In genomic region chr3:186342197-186342596, GRCh38 we compare ENCODE assay signal across 17 cellular contexts. TPM values are rescaled to one million over a fixed set of nuclear protein-coding genes. Genes with fewer than 3 reads are reported as not detected.
DNase-seq lines count a peak whose midpoint lies in the region; ATAC-seq, FAIRE-seq and TF ChIP-seq lines count a peak whose summit lies in the region.
"Had no signal": no experiment of that assay in that cellular context is flagged by ENCODE, and none has a peak within 500 bp of the region (broad histone marks: within the 10 kb centered on the region; RNA-seq: fewer than 3 reads in every experiment).

No MANE protein-coding gene starts in this region.

- CTCF ChIA-PET in HepG2 (lab: Yijun Ruan, JAX; ENCODE audit: low intra/inter-chr PET ratio, low total read pairs) (no interaction called here), activated B cell treated with CpG ODN at 0.5 μM for 24 hours (lab: Charles Lee) (no interaction called here)

- ATAC-seq in right lobe of liver, result peak; percentile 36 to 75 (median 52)
- no peak for ATAC-seq in HepG2
- ATAC-seq in HG03432 (IDR thresholded peaks at IDR 0.05; ENCODE audit: unreplicated experiment), result peak; percentile 56
- peak; percentile 66 for ATAC-seq in activated B cell treated with CpG ODN at 0.5 μM for 24 hours (ENCODE audit: low read depth)

- WGBS in right lobe of liver (ENCODE audit: insufficient coverage, low coverage, low lambda C conversion rate, missing lambda C conversion rate), result 46% methylated on average over 5 of the region's 5 CpGs
- 78% methylated on average over 5 of the region's 5 CpGs for WGBS in HepG2 (ENCODE audit: low lambda C conversion rate)

- H3K27ac Mint-ChIP-seq in activated B cell treated with CpG ODN at 0.5 μM for 24 hours (peak overlapping the region; percentile 72), type B pancreatic cell (no peak overlapping the region)
- H3K27ac Mint-ChIP-seq: activated naive CD8-positive, alpha-beta T cell treated with anti-CD3 and anti-CD28 coated beads, Interleukin-2, amount 10 ng/mL, durations not matched to agents 7 days and 5 days had no signal

- intact Hi-C loops in right lobe of liver (cut with DNase I) (no loop called here), HepG2 (cut with micrococcal nuclease; ENCODE audit: unreplicated experiment) (no loop called here), activated B cell treated with CpG ODN at 0.5 μM for 24 hours (cut with micrococcal nuclease) (loop anchor here (5.0 to 10.0 kb wide), 2 partner anchors 190 to 463 kb away; partner anchors contain the start of gene RFC4)

- BruUV-seq in HepG2 (replicated peaks; lab: Mats Ljungman, UMichigan), result no TSS peak

- H3K79me2 ChIP-seq in HepG2 (ENCODE audit: insufficient read depth, low read length), result no peaks in the 10 kb centered on the region

- no peaks in the 10 kb centered on the region for H3K27me3 Mint-ChIP-seq in activated B cell treated with CpG ODN at 0.5 μM for 24 hours
- H3K27me3 Mint-ChIP-seq in type B pancreatic cell, result peaks cover 8% of the 10 kb centered on the region

- H3K4me2 ChIP-seq in HepG2 (ENCODE audit: low read depth, low read length), result no peak overlapping the region

- H3K4me3 ChIP-seq in right lobe of liver (no peak overlapping the region), HepG2 (replicated peaks in 1 of 3; ENCODE audit: insufficient read depth in 1 of 3, low read depth in 2 of 3, low read length in 3 of 3) (no peak overlapping the region)
- H3K4me3 ChIP-seq: spleen had no signal

- no peak for TF ChIP-seq RAD21 in HepG2 (CRISPR knock-in tag; IDR thresholded peaks at IDR 0.05)

- TF ChIP-seq EP300 in HepG2 (IDR thresholded peaks at IDR 0.05; ENCODE audit: low read depth in 2 of 2, low read length in 2 of 2) (no peak), HepG2 (CRISPR knock-in tag; IDR thresholded peaks at IDR 0.05; ENCODE audit: borderline replicate concordance) (no peak)

- no peaks in the 10 kb centered on the region for H3K9me3 ChIP-seq in right lobe of liver
- no peaks in the 10 kb centered on the region for H3K9me3 ChIP-seq in HepG2 (ENCODE audit: low read length)
- H3K9me3 ChIP-seq: spleen had no signal

- no peak overlapping the region for H3K27ac ChIP-seq in right lobe of liver
- H3K27ac ChIP-seq in HepG2 (ENCODE audit: extremely low read length, insufficient read depth, low read length), result no peak overlapping the region

- in situ Hi-C loops in HepG2 (cut with HindIII; ENCODE audit: extremely low pct_ligation_motif_present, low pct_unique_long_range_greater_than_20kb), result no loop called here

- H3K36me3 ChIP-seq in right lobe of liver (no peaks in the 10 kb centered on the region), HepG2 (replicated peaks in 1 of 2; ENCODE audit: control insufficient read depth in 1 of 2, insufficient read depth in 2 of 2, low read length in 2 of 2) (no peaks in the 10 kb centered on the region)
- H3K36me3 ChIP-seq: spleen had no signal

- H3K4me1 Mint-ChIP-seq in activated B cell treated with CpG ODN at 0.5 μM for 24 hours (peaks cover 54% of the 10 kb centered on the region), type B pancreatic cell (ENCODE audit: unreplicated experiment) (no peaks in the 10 kb centered on the region)

- FAIRE-seq in HepG2 (lab: Jason Lieb, UNC) (no peak), GM12892 (lab: Jason Lieb, UNC) (no peak)
- FAIRE-seq: D721Med, GM19239 had no signal

- H3K9ac ChIP-seq in HepG2 (ENCODE audit: insufficient read depth, low read depth, low read length), result no peak overlapping the region

- POLR2A ChIA-PET in HepG2 (lab: Yijun Ruan, JAX) (no interaction called here), activated B cell treated with CpG ODN at 0.5 μM for 24 hours (lab: Charles Lee) (interaction anchor here (1.0 kb wide), 1 partner anchor 404 kb away, joined by 3 read pairs; the partner anchor contains the start of gene TRA2B)

- H3K9me3 Mint-ChIP-seq in activated B cell treated with CpG ODN at 0.5 μM for 24 hours (peaks cover 2% of the 10 kb centered on the region), type B pancreatic cell (no peaks in the 10 kb centered on the region)

- H3K36me3 Mint-ChIP-seq in activated B cell treated with CpG ODN at 0.5 μM for 24 hours (ENCODE audit: low read depth) (no peaks in the 10 kb centered on the region), type B pancreatic cell (no peaks in the 10 kb centered on the region)

- no peak for TF ChIP-seq POLR2A in right lobe of liver (IDR thresholded peaks at IDR 0.05)
- no peak for TF ChIP-seq POLR2A in HepG2 (IDR thresholded peaks at IDR 0.05; ENCODE audit: insufficient read depth in 1 of 2, low read depth in 2 of 2, low read length in 2 of 2)
- no peak for TF ChIP-seq POLR2A in GM12892 (IDR thresholded peaks at IDR 0.05; ENCODE audit: low read depth, low read length)

- no peak for DNase-seq in right lobe of liver
- no peak for DNase-seq in HepG2 (ENCODE audit: low spot score)
- no peak for DNase-seq in activated B cell treated with CpG ODN at 0.5 μM for 24 hours
- DNase-seq in nucleus accumbens (lab: John Stamatoyannopoulos, UW), result no peak
- no peak for DNase-seq in GM12892 (ENCODE audit: insufficient read length)
- DNase-seq in type B pancreatic cell (ENCODE audit: extremely low spot score, unreplicated experiment), result no peak
- no peak for DNase-seq in NCI-H510A (lab: John Stamatoyannopoulos, UW)
- DNase-seq: activated CD8-positive, alpha-beta memory T cell treated with anti-CD3 and anti-CD28 coated beads, Interleukin-2, amount 50 U/mL, for 4 hours; activated naive CD8-positive, alpha-beta T cell treated with anti-CD3 and anti-CD28 coated beads, Interleukin-2, amount 10 ng/mL, durations not matched to agents 7 days and 5 days; cerebellar nuclear complex; NCI-H1694; NCI-H69; SHP77; spleen had no signal

- H3K4me1 ChIP-seq in right lobe of liver (no peaks in the 10 kb centered on the region), HepG2 (ENCODE audit: insufficient read depth, low read length) (no peaks in the 10 kb centered on the region)

- H3K4me3 Mint-ChIP-seq in activated B cell treated with CpG ODN at 0.5 μM for 24 hours (no peak overlapping the region), type B pancreatic cell (no peak overlapping the region)
- H3K4me3 Mint-ChIP-seq: activated naive CD8-positive, alpha-beta T cell treated with anti-CD3 and anti-CD28 coated beads, Interleukin-2, amount 10 ng/mL, durations not matched to agents 7 days and 5 days had no signal

- no peak for TF ChIP-seq CTCF in right lobe of liver (IDR thresholded peaks at IDR 0.05)
- no peak for TF ChIP-seq CTCF in HepG2 (CRISPR knock-in tag; IDR thresholded peaks at IDR 0.05)
- no peak for TF ChIP-seq CTCF in activated B cell treated with CpG ODN at 0.5 μM for 24 hours (IDR thresholded peaks at IDR 0.05)
- TF ChIP-seq CTCF in type B pancreatic cell (conservative IDR thresholded peaks at IDR 0.05), result no peak

- H4K20me1 ChIP-seq in HepG2 (ENCODE audit: insufficient read depth, low read length), result no peaks in the 10 kb centered on the region

- no peak overlapping the region for H2AFZ ChIP-seq in HepG2 (ENCODE audit: low read length)

- H3K27me3 ChIP-seq in right lobe of liver (no peaks in the 10 kb centered on the region), HepG2 (ENCODE audit: control insufficient read depth in 1 of 2, insufficient read depth in 2 of 2, low read length in 2 of 2) (no peaks in the 10 kb centered on the region; a peak in 1 of 5 replicates)
- H3K27me3 ChIP-seq: spleen had no signal

TF ChIP-seq in HepG2, 621 proteins besides CTCF, POLR2A, EP300 and RAD21 (continues in another document):
- no peak for TF ChIP-seq NCOA5 (CRISPR knock-in tag; IDR thresholded peaks at IDR 0.05)
- no peak for TF ChIP-seq ETS1 (CRISPR knock-in tag; IDR thresholded peaks at IDR 0.05)
- TF ChIP-seq TAF15 (IDR thresholded peaks at IDR 0.05; ENCODE audit: low read depth, low read length, poor library complexity, severe bottlenecking), result no peak

RNA-seq across cellular contexts. Expression of gene DGKG, which starts 19.8 kb away (rescaled TPM):
- 1 to 10 TPM; 1.5 to 3.6 (median 2.0) TPM for total RNA-seq in right lobe of liver
- 6.2 and 10.2 TPM in 2 replicates for total RNA-seq in HepG2 (2016; rRNA removed; fragmentation: Illumina TruSeq; extraction: Trizol)
- 7.1 TPM in 2 replicates for total RNA-seq in HepG2 (2016; cell fraction: cytosol; rRNA removed; fragmentation: Illumina TruSeq; extraction: Trizol; ENCODE audit: low read depth)
- 6.5 and 10.7 TPM in 2 replicates for total RNA-seq in HepG2 (2016; cell fraction: insoluble cytoplasmic fraction; rRNA removed; fragmentation: Illumina TruSeq; extraction: Trizol)
- total RNA-seq in HepG2 (2016; cell fraction: membrane; rRNA removed; fragmentation: Illumina TruSeq; extraction: Trizol), result 7.4 and 9.0 TPM in 2 replicates
- total RNA-seq in HepG2 (2016; cell fraction: nucleus; rRNA removed; fragmentation: Illumina TruSeq; extraction: Trizol), result 6.0 and 6.2 TPM in 2 replicates
- polyA plus RNA-seq in HepG2 (2011; rRNA removed), result 3.1 and 3.8 TPM in 2 replicates
- polyA plus RNA-seq in HepG2 (2011; cell fraction: cytosol; rRNA removed), result 3.0 and 3.5 TPM in 2 replicates
- 2.5 and 3.9 TPM in 2 replicates for polyA plus RNA-seq in HepG2 (2011; cell fraction: nucleus; rRNA removed)
- polyA plus RNA-seq in HepG2 (2012), result 3.7 and 6.9 TPM in 2 replicates
- 2.6 and 3.2 TPM in 2 replicates for polyA plus RNA-seq in HepG2 (2016; cell fraction: cytosol; fragmentation: Illumina TruSeq; extraction: Trizol; ENCODE audit: low read depth)
- 7.5 and 8.9 TPM in 2 replicates for polyA plus RNA-seq in HepG2 (2016; cell fraction: insoluble cytoplasmic fraction; fragmentation: Illumina TruSeq; extraction: Trizol; ENCODE audit: low read depth)
- polyA plus RNA-seq in HepG2 (2016; cell fraction: membrane; fragmentation: Illumina TruSeq; extraction: Trizol; ENCODE audit: low read depth), result 4.2 and 5.5 TPM in 2 replicates
- polyA plus RNA-seq in HepG2 (2016; cell fraction: nucleus; fragmentation: Illumina TruSeq; extraction: Trizol; ENCODE audit: insufficient read depth, low read depth), result 2.1 and 4.9 TPM in 2 replicates
- 6.4 TPM in 1 of 2 replicates, not detected in the other for polyA minus RNA-seq in HepG2 (2011; rRNA and poly(A)+ RNA removed; ENCODE audit: low replicate concordance)
- polyA minus RNA-seq in HepG2 (2011; cell fraction: cytosol; rRNA and poly(A)+ RNA removed), result 3.3 and 4.8 TPM in 2 replicates
- 9.3 and 13.4 TPM in 2 replicates for polyA minus RNA-seq in HepG2 (2011; cell fraction: nucleus; rRNA and poly(A)+ RNA removed)
- total RNA-seq in activated B cell treated with CpG ODN at 0.5 μM for 24 hours, result 3.9 and 4.2 TPM in 2 replicates
- 0.91 TPM for polyA plus RNA-seq in GM12892 (2012; ENCODE audit: missing spikeins)
- total RNA-seq in type B pancreatic cell (ENCODE audit: low replicate concordance), result 1.5 and 11.6 TPM in 2 replicates
